ENCODE assay signal across 8 cellular contexts in genomic region chr1:6794164-6794563, GRCh38. TPM values are rescaled to one million over a fixed set of nuclear protein-coding genes. Genes with fewer than 3 reads are reported as not detected.
DNase-seq lines count a peak whose midpoint lies in the region; ATAC-seq and TF ChIP-seq lines count a peak whose summit lies in the region.

No MANE protein-coding gene starts in this region.

- WGBS in lower leg skin, 2 donors: 69 to 71% methylated on average over 2 of the region's 2 CpGs

- H3K4me1 Mint-ChIP-seq in nephron progenitor cell: peaks cover 20% of the 10 kb centered on the region
- H3K4me1 Mint-ChIP-seq in activated T-cell treated with anti-CD3 and anti-CD28 coated beads, Interleukin-2, amount 50 U/mL, for 4 hours (ENCODE audit: low read depth): peaks cover 23% of the 10 kb centered on the region

- H3K27me3 Mint-ChIP-seq in nephron progenitor cell (ENCODE audit: low read depth, poor library complexity): no peaks in the 10 kb centered on the region
- H3K27me3 Mint-ChIP-seq in activated T-cell treated with anti-CD3 and anti-CD28 coated beads, Interleukin-2, amount 50 U/mL, for 4 hours (ENCODE audit: low read depth): no peaks in the 10 kb centered on the region

- H3K4me3 ChIP-seq in lower leg skin (ENCODE audit: low read depth, poor library complexity, severe bottlenecking): no peak overlapping the region

- no peak overlapping the region for H3K27ac Mint-ChIP-seq in nephron progenitor cell

- DNase-seq in GM03348 (ENCODE audit: low spot score): peak; percentile 50
- peak; percentile 65 for DNase-seq in NCI-H2171 treated with DMSO at 0.1 percent for 48 hours (lab: John Stamatoyannopoulos, UW)
- DNase-seq in cerebellum (ENCODE audit: low spot score): peak; percentile 55
- DNase-seq in nephron progenitor cell: no peak
- no peak for DNase-seq in activated T-cell treated with anti-CD3 and anti-CD28 coated beads, Interleukin-2, amount 50 U/mL, for 4 hours
- no peak for DNase-seq in NCI-H345 (lab: John Stamatoyannopoulos, UW)
- no peak for DNase-seq in lower leg skin (ENCODE audit: low spot score in 2 of 2)

- no peak overlapping the region for H3K4me3 Mint-ChIP-seq in nephron progenitor cell
- H3K4me3 Mint-ChIP-seq in activated T-cell treated with anti-CD3 and anti-CD28 coated beads, Interleukin-2, amount 50 U/mL, for 4 hours: no peak overlapping the region

- intact Hi-C loops in lower leg skin (cut with DNase I; ENCODE audit: low total_unique reads): loop anchor here (10.0 kb wide), 1 partner anchor 91 kb away; no protein-coding TSS in a partner anchor

- TF ChIP-seq CTCF in nephron progenitor cell (IDR thresholded peaks at IDR 0.05) (peak; percentile 34), lower leg skin (IDR thresholded peaks at IDR 0.05) (no peak)

- no peak for TF ChIP-seq POLR2A in lower leg skin (IDR thresholded peaks at IDR 0.05)

- ATAC-seq in activated T-cell treated with anti-CD3 and anti-CD28 coated beads, Interleukin-2, amount 50 U/mL, for 4 hours: no peak
- ATAC-seq in HG03571 (IDR thresholded peaks at IDR 0.05; ENCODE audit: unreplicated experiment): no peak

- peaks cover 16% of the 10 kb centered on the region for H3K36me3 Mint-ChIP-seq in nephron progenitor cell (ENCODE audit: low read depth)
- H3K36me3 Mint-ChIP-seq in activated T-cell treated with anti-CD3 and anti-CD28 coated beads, Interleukin-2, amount 50 U/mL, for 4 hours (ENCODE audit: insufficient read depth): peaks cover 7% of the 10 kb centered on the region

- no peaks in the 10 kb centered on the region for H3K9me3 Mint-ChIP-seq in nephron progenitor cell
- no peaks in the 10 kb centered on the region for H3K9me3 Mint-ChIP-seq in activated T-cell treated with anti-CD3 and anti-CD28 coated beads, Interleukin-2, amount 50 U/mL, for 4 hours

RNA-seq across cellular contexts. Expression of gene CAMTA1, which starts 8.9 kb away (rescaled TPM):
- total RNA-seq in cerebellum: 94.5 TPM
- total RNA-seq in activated T-cell treated with anti-CD3 and anti-CD28 coated beads, Interleukin-2, amount 50 U/mL, for 4 hours: 10 to 100 TPM; 47.5 to 50.3 (median 47.7) TPM
- total RNA-seq in lower leg skin: 10 to 100 TPM; 24.4 to 52.3 (median 32.9) TPM

Comparison
In these comparisons a context has a peak if more than half of its experiments do, and no peak if none do; other contexts are left out.
1. DNase-seq: peak in GM03348 (single experiment), NCI-H2171 treated with DMSO at 0.1 percent for 48 hours (single experiment) and cerebellum (single experiment); none in nephron progenitor cell (single experiment), activated T-cell treated with anti-CD3 and anti-CD28 coated beads, Interleukin-2, amount 50 U/mL, for 4 hours (single experiment), NCI-H345 (single experiment) and lower leg skin (0 of 2).